In genomic region chr7:104160375-104160774, GRCh38 we compare ENCODE assay signal across 8 cellular contexts. TPM values are rescaled to one million over a fixed set of nuclear protein-coding genes. Genes with fewer than 3 reads are reported as not detected.
A peak's percentile ranks its signal among the peaks of the same experiment; 100 is the strongest.
DNase-seq lines count a peak whose midpoint lies in the region; ATAC-seq and TF ChIP-seq lines count a peak whose summit lies in the region.

No MANE protein-coding gene starts in this region.

- H3K4me2 ChIP-seq in osteoblast (ENCODE audit: insufficient read depth, low read length) = no peak overlapping the region

- peak; percentile 39 for TF ChIP-seq CTCF in osteoblast (IDR thresholded peaks at IDR 0.05; ENCODE audit: extremely low read depth, low read depth, low read length)

- no peaks in the 10 kb centered on the region for H3K79me2 ChIP-seq in osteoblast (ENCODE audit: insufficient read depth, low read length)

- H4K20me1 ChIP-seq in osteoblast (ENCODE audit: insufficient read depth, low read length) = peaks cover 2% of the 10 kb centered on the region

- no peak overlapping the region for H3K27ac ChIP-seq in osteoblast (ENCODE audit: low read depth, low read length)

- no peak overlapping the region for H2AFZ ChIP-seq in osteoblast (ENCODE audit: low read length)

- H3K9me3 ChIP-seq in osteoblast (ENCODE audit: low read depth, low read length) = no peaks in the 10 kb centered on the region

- peaks cover 11% of the 10 kb centered on the region for H3K36me3 ChIP-seq in osteoblast (ENCODE audit: insufficient read depth, low read length)

- H3K4me3 ChIP-seq in osteoblast (ENCODE audit: insufficient read depth, low read length) = no peak overlapping the region

- no peaks in the 10 kb centered on the region for H3K27me3 ChIP-seq in osteoblast (ENCODE audit: insufficient read depth, low read length)

- no peaks in the 10 kb centered on the region for H3K4me1 ChIP-seq in osteoblast (ENCODE audit: insufficient read depth, low read length)

- peak; percentile 22 for DNase-seq in GM03348 (ENCODE audit: low spot score)
- DNase-seq in NCI-H146 treated with DMSO at 0.1 percent for 48 hours (lab: John Stamatoyannopoulos, UW; ENCODE audit: unreplicated experiment) = peak; percentile 30
- peak; percentile 75 for DNase-seq in cerebellar cortex (ENCODE audit: low spot score)
- DNase-seq in osteoblast (ENCODE audit: insufficient read length, low spot score, missing footprints) = no peak
- no peak for DNase-seq in NK-92 treated with Interleukin-12 subunit alpha and Interleukin-12 subunit beta, amount 100 ng/mL, for 24 hours (lab: John Stamatoyannopoulos, UW)
- DNase-seq in cerebellar nuclear complex (lab: John Stamatoyannopoulos, UW) = no peak

- no peak for ATAC-seq in HG03108 (IDR thresholded peaks at IDR 0.05; ENCODE audit: unreplicated experiment)
- no peak for ATAC-seq in GM19397 (IDR thresholded peaks at IDR 0.05; ENCODE audit: unreplicated experiment)

RNA-seq across cellular contexts. Expression of gene ORC5, which starts 47.4 kb away (rescaled TPM):
- total RNA-seq in osteoblast = 22.1 and 25.6 TPM in 2 replicates

Comparison
In these comparisons a context has a peak if more than half of its experiments do, and no peak if none do; other contexts are left out.
1. DNase-seq: peak in GM03348 (single experiment), NCI-H146 treated with DMSO at 0.1 percent for 48 hours (single experiment) and cerebellar cortex (single experiment); none in osteoblast (single experiment), NK-92 treated with Interleukin-12 subunit alpha and Interleukin-12 subunit beta, amount 100 ng/mL, for 24 hours (single experiment) and cerebellar nuclear complex (0 of 2).